Comparison of ENCODE assay signal across 8 cellular contexts in the genomic region with DNA sequence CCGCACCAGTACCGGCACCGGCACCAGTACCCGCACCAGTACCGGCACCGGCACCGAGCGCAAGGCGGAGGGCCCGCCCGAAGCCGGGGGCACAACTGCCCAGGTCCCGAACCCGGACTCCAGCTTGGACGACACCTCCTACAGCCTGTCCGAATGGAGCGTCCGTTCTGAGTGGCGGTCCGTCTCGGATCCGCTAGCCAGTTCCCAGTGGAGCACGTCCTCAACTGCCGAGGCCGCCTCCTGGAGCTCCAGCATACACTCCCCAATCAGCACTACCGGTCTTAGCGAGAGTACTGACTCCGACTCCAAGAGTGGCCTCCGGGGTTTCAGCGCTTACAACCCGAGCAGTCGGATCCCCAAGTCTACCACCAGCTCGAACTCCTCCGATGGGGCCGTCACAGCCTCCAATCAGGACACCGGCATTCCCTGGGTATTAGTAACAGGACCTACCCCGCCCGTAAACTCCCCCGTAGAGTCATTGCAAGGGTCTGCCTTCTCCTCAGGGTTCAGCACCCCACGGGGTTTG. TPM values are rescaled to one million over a fixed set of nuclear protein-coding genes. Genes with fewer than 3 reads are reported as not detected.
DNase-seq lines count a peak whose midpoint lies in the region; ATAC-seq, FAIRE-seq and TF ChIP-seq lines count a peak whose summit lies in the region.

No MANE protein-coding gene starts in this region.

- no peaks in the 10 kb centered on the region for H4K20me1 ChIP-seq in HepG2 (ENCODE audit: insufficient read depth, low read length)

- peak overlapping the region; percentile 57 for H3K27ac ChIP-seq in HepG2 (ENCODE audit: extremely low read length, insufficient read depth, low read length)

- no peaks in the 10 kb centered on the region for H3K27me3 Mint-ChIP-seq in Calu3 (ENCODE audit: unreplicated experiment)

- TF ChIP-seq RAD21 in HepG2 (CRISPR knock-in tag; IDR thresholded peaks at IDR 0.05): no peak

- 0% methylated on average over 1 of the region's 40 CpGs for WGBS in HepG2 (ENCODE audit: low lambda C conversion rate)

- no peak for TF ChIP-seq CTCF in Calu3 (IDR thresholded peaks at IDR 0.05; ENCODE audit: unreplicated experiment)
- no peak for TF ChIP-seq CTCF in HepG2 (CRISPR knock-in tag; IDR thresholded peaks at IDR 0.05)

- no TSS peak for BruUV-seq in Calu3 (replicated peaks; lab: Mats Ljungman, UMichigan)
- BruUV-seq in HepG2 (replicated peaks; lab: Mats Ljungman, UMichigan): no TSS peak

- no peak for FAIRE-seq in HepG2 (lab: Jason Lieb, UNC)

- H2AFZ ChIP-seq in HepG2 (ENCODE audit: low read length): no peak overlapping the region

- in situ Hi-C loops in HepG2 (cut with HindIII; ENCODE audit: extremely low pct_ligation_motif_present, low pct_unique_long_range_greater_than_20kb): loop anchor here (5.0 to 10.0 kb wide), 2 partner anchors 47 to 90 kb away; no protein-coding TSS in a partner anchor

- intact Hi-C loops in Calu3 (cut with micrococcal nuclease; ENCODE audit: unreplicated experiment): loop anchor here (5.0 kb wide), 2 partner anchors 97 to 98 kb away; no protein-coding TSS in a partner anchor
- intact Hi-C loops in HepG2 (cut with micrococcal nuclease; ENCODE audit: unreplicated experiment): loop anchor here (1.0 to 5.0 kb wide), 4 partner anchors 37 to 97 kb away; no protein-coding TSS in a partner anchor

- no peaks in the 10 kb centered on the region for H3K9me3 ChIP-seq in HepG2 (ENCODE audit: low read length)

- CTCF ChIA-PET in Calu3 (lab: Charles Lee): interaction anchor here (0.6 kb wide), 1 partner anchor 75 kb away, joined by 4 read pairs; no protein-coding TSS in a partner anchor
- CTCF ChIA-PET in HepG2 (lab: Yijun Ruan, JAX; ENCODE audit: low intra/inter-chr PET ratio, low total read pairs): no interaction called here

- H3K27ac Mint-ChIP-seq in Calu3 (ENCODE audit: unreplicated experiment): no peak overlapping the region

- H3K79me2 ChIP-seq in HepG2 (ENCODE audit: insufficient read depth, low read length): peaks cover 3% of the 10 kb centered on the region

- no peaks in the 10 kb centered on the region for H3K9me3 Mint-ChIP-seq in Calu3 (ENCODE audit: low read depth, unreplicated experiment)

- H3K36me3 ChIP-seq in HepG2 (replicated peaks in 1 of 2; ENCODE audit: control insufficient read depth in 1 of 2, insufficient read depth in 2 of 2, low read length in 2 of 2): no peaks in the 10 kb centered on the region

- H3K4me1 Mint-ChIP-seq in Calu3 (ENCODE audit: low read depth, unreplicated experiment): peaks cover 8% of the 10 kb centered on the region

- TF ChIP-seq EP300 in HepG2 (IDR thresholded peaks at IDR 0.05; ENCODE audit: low read depth in 2 of 2, low read length in 2 of 2) (no peak), HepG2 (CRISPR knock-in tag; IDR thresholded peaks at IDR 0.05; ENCODE audit: borderline replicate concordance) (no peak)

- H3K27me3 ChIP-seq in HepG2 (ENCODE audit: control insufficient read depth in 1 of 2, insufficient read depth in 2 of 2, low read length in 2 of 2): no peaks in the 10 kb centered on the region

- ATAC-seq in HG02870 (IDR thresholded peaks at IDR 0.05; ENCODE audit: unreplicated experiment) (peak; percentile 7), HepG2 (peak; percentile 62), GM18511 (IDR thresholded peaks at IDR 0.05; ENCODE audit: unreplicated experiment) (no peak)

- peak overlapping the region; percentile 82 for H3K9ac ChIP-seq in HepG2 (ENCODE audit: insufficient read depth, low read depth, low read length)

- H3K4me1 ChIP-seq in HepG2 (ENCODE audit: insufficient read depth, low read length): 0 out of 2 replicates have a peak, but pooled peaks cover 3% of the 10 kb centered on the region

- POLR2A ChIA-PET in HepG2 (lab: Yijun Ruan, JAX): interaction anchor here (1.4 to 2.3 kb wide), 5 partner anchors 22 to 95 kb away, joined by 5 to 20 read pairs (median 10); no protein-coding TSS in a partner anchor

- H3K4me3 ChIP-seq in HepG2 (replicated peaks in 1 of 3; ENCODE audit: insufficient read depth in 1 of 3, low read depth in 2 of 3, low read length in 3 of 3): peak overlapping the region; percentile 74 to 79 (median 78)

- TF ChIP-seq POLR2A in HepG2 (IDR thresholded peaks at IDR 0.05; ENCODE audit: insufficient read depth in 1 of 2, low read depth in 2 of 2, low read length in 2 of 2): no peak

- H3K36me3 Mint-ChIP-seq in Calu3 (ENCODE audit: insufficient read depth, unreplicated experiment): peaks cover 19% of the 10 kb centered on the region

- peak overlapping the region; percentile 71 for H3K4me3 Mint-ChIP-seq in Calu3 (ENCODE audit: low read depth, unreplicated experiment)

- peak; percentile 28 for DNase-seq in Calu3
- peak; percentile 11 for DNase-seq in UCSD-AML1 (lab: John Stamatoyannopoulos, UW; ENCODE audit: unreplicated experiment)
- peak; percentile 26 for DNase-seq in dedifferentiated amniotic fluid mesenchymal stem cell (ENCODE audit: extremely low spot score)
- DNase-seq in HepG2 (ENCODE audit: low spot score): no peak
- DNase-seq in stimulated activated CD4-positive, alpha-beta T cell treated with anti-CD3 and anti-CD28 coated beads, Interleukin-2, amount 100 ng/mL, for 24 hours: peak; percentile 13 to 24
- no peak for DNase-seq in NCI-H774 (lab: John Stamatoyannopoulos, UW)

- peak overlapping the region; percentile 85 for H3K4me2 ChIP-seq in HepG2 (ENCODE audit: low read depth, low read length)

TF ChIP-seq in HepG2, 621 proteins besides CTCF, POLR2A, EP300 and RAD21 (continues in another document):
- no peak for TF ChIP-seq NFKBIZ (CRISPR knock-in tag; IDR thresholded peaks at IDR 0.05)
- no peak for TF ChIP-seq HNF4A (CRISPR knock-in tag; IDR thresholded peaks at IDR 0.05)
- no peak for TF ChIP-seq ZMAT3 (CRISPR knock-in tag; conservative IDR thresholded peaks at IDR 0.05)
- TF ChIP-seq MXI1 (IDR thresholded peaks at IDR 0.05; ENCODE audit: borderline replicate concordance, low read depth, low read length): no peak
- TF ChIP-seq SP5 (CRISPR knock-in tag; IDR thresholded peaks at IDR 0.05; ENCODE audit: borderline replicate concordance, low read depth): no peak
- no peak for TF ChIP-seq REL (CRISPR knock-in tag; conservative IDR thresholded peaks at IDR 0.05)
- TF ChIP-seq CREB3 (CRISPR knock-in tag; IDR thresholded peaks at IDR 0.05): no peak
- no peak for TF ChIP-seq ZNF451 (CRISPR knock-in tag; IDR thresholded peaks at IDR 0.05)
- TF ChIP-seq NFIC (IDR thresholded peaks at IDR 0.05; ENCODE audit: low read length): no peak
- TF ChIP-seq ZNF446 (CRISPR knock-in tag; IDR thresholded peaks at IDR 0.05): no peak
- no peak for TF ChIP-seq HNRNPK (IDR thresholded peaks at IDR 0.05; ENCODE audit: low read depth, low read length, poor library complexity, severe bottlenecking)
- TF ChIP-seq SNRNP70 (IDR thresholded peaks at IDR 0.05; ENCODE audit: low read depth, low read length): no peak
- no peak for TF ChIP-seq ZNF329 (CRISPR knock-in tag; IDR thresholded peaks at IDR 0.05; ENCODE audit: low read depth)

RNA-seq across cellular contexts. Expression of gene MAOA, which starts 0.9 kb away (rescaled TPM):
- 1.8 and 3.3 TPM in 2 replicates for total RNA-seq in Calu3 (2022)
- 14.7 and 24.6 TPM in 2 replicates for total RNA-seq in HepG2 (2016; rRNA removed; fragmentation: Illumina TruSeq; extraction: Trizol)
- total RNA-seq in HepG2 (2016; cell fraction: cytosol; rRNA removed; fragmentation: Illumina TruSeq; extraction: Trizol; ENCODE audit: low read depth): 1.9 and 2.1 TPM in 2 replicates
- 16.3 and 20.8 TPM in 2 replicates for total RNA-seq in HepG2 (2016; cell fraction: insoluble cytoplasmic fraction; rRNA removed; fragmentation: Illumina TruSeq; extraction: Trizol)
- 6.2 and 7.1 TPM in 2 replicates for total RNA-seq in HepG2 (2016; cell fraction: membrane; rRNA removed; fragmentation: Illumina TruSeq; extraction: Trizol)
- total RNA-seq in HepG2 (2016; cell fraction: nucleus; rRNA removed; fragmentation: Illumina TruSeq; extraction: Trizol): 5.8 and 6.5 TPM in 2 replicates
- polyA plus RNA-seq in HepG2 (2011; rRNA removed): 11.2 and 13.4 TPM in 2 replicates
- 8.4 and 13.2 TPM in 2 replicates for polyA plus RNA-seq in HepG2 (2011; cell fraction: cytosol; rRNA removed)
- 4.1 and 5.5 TPM in 2 replicates for polyA plus RNA-seq in HepG2 (2011; cell fraction: nucleus; rRNA removed)
- polyA plus RNA-seq in HepG2 (2012): 25.4 and 60.6 TPM in 2 replicates
- 2.4 and 3.0 TPM in 2 replicates for polyA plus RNA-seq in HepG2 (2016; cell fraction: cytosol; fragmentation: Illumina TruSeq; extraction: Trizol; ENCODE audit: low read depth)
- 17.5 and 18.6 TPM in 2 replicates for polyA plus RNA-seq in HepG2 (2016; cell fraction: insoluble cytoplasmic fraction; fragmentation: Illumina TruSeq; extraction: Trizol; ENCODE audit: low read depth)
- polyA plus RNA-seq in HepG2 (2016; cell fraction: membrane; fragmentation: Illumina TruSeq; extraction: Trizol; ENCODE audit: low read depth): 3.6 and 5.3 TPM in 2 replicates
- polyA plus RNA-seq in HepG2 (2016; cell fraction: nucleus; fragmentation: Illumina TruSeq; extraction: Trizol; ENCODE audit: insufficient read depth, low read depth): 5.5 and 9.1 TPM in 2 replicates
- polyA minus RNA-seq in HepG2 (2011; rRNA and poly(A)+ RNA removed; ENCODE audit: low replicate concordance): 0.61 and 15.8 TPM in 2 replicates
- polyA minus RNA-seq in HepG2 (2011; cell fraction: cytosol; rRNA and poly(A)+ RNA removed): 12.3 and 16.6 TPM in 2 replicates
- polyA minus RNA-seq in HepG2 (2011; cell fraction: nucleus; rRNA and poly(A)+ RNA removed): 8.5 and 12.2 TPM in 2 replicates

Comparison
In these comparisons a context has a peak if more than half of its experiments do, and no peak if none do; other contexts are left out.
1. DNase-seq: peak in Calu3 (single experiment), UCSD-AML1 (single experiment), dedifferentiated amniotic fluid mesenchymal stem cell (single experiment) and stimulated activated CD4-positive, alpha-beta T cell treated with anti-CD3 and anti-CD28 coated beads, Interleukin-2, amount 100 ng/mL, for 24 hours (2 of 2); none in HepG2 (single experiment) and NCI-H774 (single experiment).